Comparison of ENCODE assay signal across 16 cellular contexts in the genomic region with DNA sequence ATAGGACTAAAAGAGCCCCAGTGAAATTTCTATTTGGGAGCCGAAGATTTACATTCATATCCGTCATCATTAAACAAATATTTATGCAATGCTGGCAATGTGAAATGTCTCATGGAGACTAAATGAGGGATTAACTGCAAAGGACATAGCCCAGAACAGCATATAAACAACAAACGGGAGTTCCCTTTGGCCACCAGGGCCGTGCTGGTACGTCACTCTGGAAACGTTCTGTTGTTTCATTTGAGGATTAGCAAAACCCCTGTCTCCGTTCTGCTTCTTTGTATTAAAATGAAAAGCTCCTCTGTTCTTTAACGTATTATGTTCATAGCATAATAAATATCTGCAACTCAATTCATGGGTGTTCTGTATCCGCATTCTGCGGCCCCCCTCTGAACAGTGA.
DNase-seq lines count a peak whose midpoint lies in the region; ATAC-seq and TF ChIP-seq lines count a peak whose summit lies in the region.
"Had no signal": no experiment of that assay in that cellular context is flagged by ENCODE, and none has a peak within 500 bp of the region (broad histone marks: within the 10 kb centered on the region; RNA-seq: fewer than 3 reads in every experiment).

No MANE protein-coding gene starts in this region.

- no peak overlapping the region for H2AK9ac ChIP-seq in IMR-90 (replicated peaks; ENCODE audit: low read depth, low read length, poor library complexity)

- peak; percentile 73 for DNase-seq in IMR-90
- DNase-seq in cardiac fibroblast (ENCODE audit: low read depth in 2 of 2), result peak; percentile 73 to 82
- peak; percentile 41 to 68 for DNase-seq in foreskin fibroblast
- DNase-seq in medulla oblongata (ENCODE audit: extremely low spot score), result no peak
- DNase-seq in NCI-H2196 treated with DMSO at 0.1 percent for 48 hours (lab: John Stamatoyannopoulos, UW; ENCODE audit: unreplicated experiment), result no peak
- no peak for DNase-seq in Caco-2
- DNase-seq in SHP77 treated with DMSO at 0.1 percent for 48 hours (lab: John Stamatoyannopoulos, UW), result no peak
- DNase-seq: activated CD8-positive, alpha-beta memory T cell treated with anti-CD3 and anti-CD28 coated beads for 24 hours; activated effector memory CD4-positive, alpha-beta T cell treated with Interleukin-2 at 50 U/mL for 16 hours; effector CD8-positive, alpha-beta T cell; NCI-H1105; nucleus accumbens; SK-N-SH; substantia nigra had no signal

- TF ChIP-seq CTCF in IMR-90 (conservative IDR thresholded peaks at IDR 0.05; ENCODE audit: low read depth, low read length), result 0 out of 2 replicates have a peak, but pooled peaks have one; percentile 14
- TF ChIP-seq CTCF in cardiac fibroblast (IDR thresholded peaks at IDR 0.05; ENCODE audit: low read depth, low read length), result peak; percentile 16
- no peak for TF ChIP-seq CTCF in foreskin fibroblast (IDR thresholded peaks at IDR 0.05; ENCODE audit: low read depth, low read length)
- TF ChIP-seq CTCF in Caco-2 (IDR thresholded peaks at IDR 0.05; ENCODE audit: insufficient read depth in 1 of 2, low read depth in 1 of 2, low read length in 1 of 2, severe bottlenecking in 1 of 2, unreplicated experiment in 1 of 2), result no peak

- H3K79me1 ChIP-seq in IMR-90 (ENCODE audit: low read depth in 1 of 2, low read length in 2 of 2), result no peaks in the 10 kb centered on the region

- H3K4me1 Mint-ChIP-seq in Caco-2 (ENCODE audit: low read depth, unreplicated experiment), result peaks cover 8% of the 10 kb centered on the region

- POLR2A ChIA-PET in IMR-90 (lab: Charles Lee; ENCODE audit: unreplicated experiment) (no interaction called here), Caco-2 (lab: Charles Lee) (no interaction called here)

- in situ Hi-C loops in IMR-90 (cut with MboI; ENCODE audit: low sequenced_read_pairs), result no loop called here

- H3K9ac ChIP-seq in IMR-90 (ENCODE audit: low read depth, low read length), result no peak overlapping the region
- H3K9ac ChIP-seq in rectal smooth muscle tissue (ENCODE audit: low read length), result no peak overlapping the region
- H3K9ac ChIP-seq: SK-N-SH had no signal

- H3K27ac ChIP-seq in IMR-90 (ENCODE audit: insufficient read depth, low read length) (no peak overlapping the region), rectal smooth muscle tissue (ENCODE audit: low read depth, low read length) (peak overlapping the region; percentile 35)

- no peaks in the 10 kb centered on the region for H3K36me3 ChIP-seq in IMR-90 (ENCODE audit: control insufficient read depth, insufficient read depth, low read length)
- H3K36me3 ChIP-seq in rectal smooth muscle tissue (ENCODE audit: control insufficient read depth, insufficient read depth, low read length), result no peaks in the 10 kb centered on the region
- no peaks in the 10 kb centered on the region for H3K36me3 ChIP-seq in Caco-2 (ENCODE audit: control insufficient read depth, insufficient read depth, low read length)

- H3K9me3 Mint-ChIP-seq in Caco-2 (ENCODE audit: unreplicated experiment), result peaks cover 14% of the 10 kb centered on the region

- no peak for TF ChIP-seq POLR2A in IMR-90 (IDR thresholded peaks at IDR 0.05; ENCODE audit: low read depth, low read length)

- H3K9me1 ChIP-seq in IMR-90 (ENCODE audit: insufficient read depth, low read length), result peaks cover 11% of the 10 kb centered on the region; the same call in 1 of the 2 replicates

- no CpG with 5 or more reads among the region's 10 CpGs for WGBS in IMR-90 (ENCODE audit: extremely low coverage in 2 of 2, insufficient read length in 1 of 2), 2 experiments

- intact Hi-C loops in IMR-90 (cut with micrococcal nuclease) (no loop called here), Caco-2 (cut with micrococcal nuclease; ENCODE audit: unreplicated experiment) (no loop called here)

- no peak overlapping the region for H3K56ac ChIP-seq in IMR-90 (ENCODE audit: extremely low read depth, insufficient read depth, low read length)

- H2BK15ac ChIP-seq in IMR-90 (ENCODE audit: low read depth, low read length), result no peak overlapping the region

- ATAC-seq in IMR-90 (ENCODE audit: low read depth), result peak; percentile 55

- H2AK5ac ChIP-seq in IMR-90 (ENCODE audit: low read depth, low read length), result no peak overlapping the region

- BruUV-seq in IMR-90 (replicated peaks; lab: Mats Ljungman, UMichigan), result no TSS peak
- BruUV-seq in Caco-2 (replicated peaks; lab: Mats Ljungman, UMichigan), result no TSS peak

- TF ChIP-seq RAD21 in IMR-90 (IDR thresholded peaks at IDR 0.05; ENCODE audit: low read length), result no peak

- dilution Hi-C loops in IMR-90 (cut with HindIII; ENCODE audit: low sequenced_read_pairs, unreplicated experiment), result no loop called here

- H4K5ac ChIP-seq in IMR-90 (ENCODE audit: low read depth, low read length), result no peak overlapping the region

- no peak overlapping the region for H2BK120ac ChIP-seq in IMR-90 (ENCODE audit: low read depth, low read length)

- peaks cover 21% of the 10 kb centered on the region for H3K4me1 ChIP-seq in IMR-90 (ENCODE audit: control insufficient read depth, insufficient read depth, low read length)
- H3K4me1 ChIP-seq in rectal smooth muscle tissue (ENCODE audit: control insufficient read depth, insufficient read depth, low read length), result peaks cover 21% of the 10 kb centered on the region
- H3K4me1 ChIP-seq in Caco-2, result peaks cover 15% of the 10 kb centered on the region

- H4K20me1 ChIP-seq in IMR-90 (ENCODE audit: insufficient read depth, low read length), result no peaks in the 10 kb centered on the region

- H3K9me3 ChIP-seq in IMR-90 (ENCODE audit: control insufficient read depth, insufficient read depth, low read length), result no peaks in the 10 kb centered on the region
- no peaks in the 10 kb centered on the region for H3K9me3 ChIP-seq in Caco-2
- H3K9me3 ChIP-seq: SK-N-SH had no signal

- no peak overlapping the region for H4K8ac ChIP-seq in IMR-90 (ENCODE audit: low read depth in 2 of 2, low read length in 2 of 2)

- no peak overlapping the region for H3K27ac Mint-ChIP-seq in Caco-2 (ENCODE audit: unreplicated experiment)
- H3K27ac Mint-ChIP-seq: B cell had no signal

- no peak overlapping the region for H2AFZ ChIP-seq in IMR-90 (replicated peaks; ENCODE audit: low read length, poor library complexity)

- no peak overlapping the region for H2BK20ac ChIP-seq in IMR-90 (ENCODE audit: low read depth, low read length)

- CTCF ChIA-PET in IMR-90 (lab: Yijun Ruan, JAX) (no interaction called here), Caco-2 (lab: Charles Lee) (no interaction called here)

- no peaks in the 10 kb centered on the region for H3K36me3 Mint-ChIP-seq in Caco-2 (ENCODE audit: insufficient read depth, unreplicated experiment)

- no peak overlapping the region for H3K18ac ChIP-seq in IMR-90 (ENCODE audit: low read depth, low read length)

- no peak overlapping the region for H3K14ac ChIP-seq in IMR-90 (replicated peaks; ENCODE audit: low read depth, low read length)

- H3K27me3 Mint-ChIP-seq in Caco-2 (ENCODE audit: insufficient read depth, unreplicated experiment), result no peaks in the 10 kb centered on the region
- H3K27me3 Mint-ChIP-seq: B cell had no signal

- no peak overlapping the region for H3K4ac ChIP-seq in IMR-90 (ENCODE audit: low read depth, low read length)

- peak overlapping the region; percentile 35 for H3K4me2 ChIP-seq in IMR-90 (ENCODE audit: low read depth, low read length)
- H3K4me2 ChIP-seq: SK-N-SH had no signal

- no peak overlapping the region for H3K4me3 ChIP-seq in IMR-90 (ENCODE audit: insufficient read depth, low read depth, low read length)
- H3K4me3 ChIP-seq in cardiac fibroblast (replicated peaks in 1 of 2; ENCODE audit: low read depth in 2 of 2, low read length in 2 of 2), result no peak overlapping the region
- H3K4me3 ChIP-seq in foreskin fibroblast (ENCODE audit: low read depth in 1 of 2, low read length in 2 of 2), result no peak overlapping the region
- H3K4me3 ChIP-seq in rectal smooth muscle tissue (ENCODE audit: low read length), result no peak overlapping the region
- no peak overlapping the region for H3K4me3 ChIP-seq in Caco-2 (ENCODE audit: low read depth, low read length)

- H4K91ac ChIP-seq in IMR-90 (ENCODE audit: insufficient read depth, low read depth, low read length), result no peak overlapping the region

- H2BK5ac ChIP-seq in IMR-90 (ENCODE audit: low read depth, low read length, poor library complexity, severe bottlenecking), result no peak overlapping the region

- H3K23ac ChIP-seq in IMR-90 (ENCODE audit: low read depth, low read length), result no peak overlapping the region

- H3K27me3 ChIP-seq in IMR-90 (ENCODE audit: control insufficient read depth, insufficient read depth, low read length) (no peaks in the 10 kb centered on the region), rectal smooth muscle tissue (ENCODE audit: control insufficient read depth, insufficient read depth, low read length) (no peaks in the 10 kb centered on the region), Caco-2 (replicated peaks; ENCODE audit: control insufficient read depth, insufficient read depth, low read length) (no peaks in the 10 kb centered on the region)

- no peak overlapping the region for H3K4me3 Mint-ChIP-seq in Caco-2 (ENCODE audit: unreplicated experiment)
- H3K4me3 Mint-ChIP-seq: B cell had no signal

TF ChIP-seq in IMR-90, 13 proteins besides CTCF, POLR2A, EP300 and RAD21 (continues in another document):
- no peak for TF ChIP-seq BHLHE40 (IDR thresholded peaks at IDR 0.05; ENCODE audit: low read depth, low read length)
- TF ChIP-seq, protein P1, sequence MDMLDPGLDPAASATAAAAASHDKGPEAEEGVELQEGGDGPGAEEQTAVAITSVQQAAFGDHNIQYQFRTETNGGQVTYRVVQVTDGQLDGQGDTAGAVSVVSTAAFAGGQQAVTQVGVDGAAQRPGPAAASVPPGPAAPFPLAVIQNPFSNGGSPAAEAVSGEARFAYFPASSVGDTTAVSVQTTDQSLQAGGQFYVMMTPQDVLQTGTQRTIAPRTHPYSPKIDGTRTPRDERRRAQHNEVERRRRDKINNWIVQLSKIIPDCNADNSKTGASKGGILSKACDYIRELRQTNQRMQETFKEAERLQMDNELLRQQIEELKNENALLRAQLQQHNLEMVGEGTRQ (IDR thresholded peaks at IDR 0.05; ENCODE audit: low read depth, low read length), result no peak
- TF ChIP-seq MAZ (IDR thresholded peaks at IDR 0.05; ENCODE audit: borderline replicate concordance, low read depth, low read length), result no peak
- TF ChIP-seq RCOR1 (IDR thresholded peaks at IDR 0.05; ENCODE audit: insufficient replicate concordance, low read length), result no peak
- TF ChIP-seq CHD1 (IDR thresholded peaks at IDR 0.05; ENCODE audit: low read depth, low read length), result no peak
- TF ChIP-seq NFE2L2 (IDR thresholded peaks at IDR 0.05; ENCODE audit: low read depth, low read length), result no peak
- TF ChIP-seq CEBPB (IDR thresholded peaks at IDR 0.05; ENCODE audit: low read depth, low read length), result no peak
- TF ChIP-seq RFX5 (IDR thresholded peaks at IDR 0.05; ENCODE audit: low read depth, low read length), result no peak
- no peak for TF ChIP-seq SMC3 (IDR thresholded peaks at IDR 0.05; ENCODE audit: low read depth, low read length)

Comparison
In these comparisons a context has a peak if more than half of its experiments do, and no peak if none do; other contexts are left out.
1. DNase-seq: peak in IMR-90 (single experiment), cardiac fibroblast (2 of 2) and foreskin fibroblast (2 of 2); none in medulla oblongata (single experiment), NCI-H2196 treated with DMSO at 0.1 percent for 48 hours (single experiment), Caco-2 (0 of 2) and SHP77 treated with DMSO at 0.1 percent for 48 hours (single experiment).
2. CTCF ChIP-seq: peak in IMR-90 (single experiment) and cardiac fibroblast (single experiment); none in foreskin fibroblast (single experiment) and Caco-2 (0 of 2).